27 cellular contexts compared by ENCODE assay signal in genomic region chr17:69150333-69150732, GRCh38. TPM values are rescaled to one million over a fixed set of nuclear protein-coding genes. Genes with fewer than 3 reads are reported as not detected.
"Had no signal": no experiment of that assay in that cellular context is flagged by ENCODE, and none has a peak within 500 bp of the region (broad histone marks: within the 10 kb centered on the region; RNA-seq: fewer than 3 reads in every experiment).

No MANE protein-coding gene starts in this region.

- ATAC-seq: left cardiac atrium; left lobe of liver; lower lobe of right lung; naive thymus-derived CD8-positive, alpha-beta T cell; pancreas; right cardiac atrium; stimulated activated memory B cell treated with anti-CD40 and anti-IgM and Interleukin-4, amounts not matched to agents 10 μg/mL and 1 μg/mL and 100 μg/mL, for 72 hours; stimulated activated naive CD8-positive, alpha-beta T cell treated with anti-CD3 and anti-CD28 coated beads, Interleukin-15, amount 100 ng/mL, for 72 hours had no signal

- H2AFZ ChIP-seq: hepatocyte had no signal

- H3K4me2 ChIP-seq: hepatocyte, smooth muscle cell had no signal

- H3K36me3 ChIP-seq: lower lobe of right lung, prostate gland, transverse colon, upper lobe of left lung, vagina had no signal

- H3K9me3 ChIP-seq: lower lobe of right lung, pancreas, prostate gland, transverse colon, upper lobe of left lung, vagina had no signal

- H3K4me3 ChIP-seq: hepatocyte, lower lobe of right lung, pancreas, prostate gland, smooth muscle cell, transverse colon, upper lobe of left lung, vagina had no signal

- H3K4me1 ChIP-seq: pancreas, prostate gland, transverse colon, upper lobe of left lung had no signal

- FAIRE-seq: keratinocyte, pancreas had no signal

- H3K79me2 ChIP-seq: hepatocyte had no signal

- H3K27me3 ChIP-seq: hepatocyte, pancreas, transverse colon, upper lobe of left lung, vagina had no signal

- DNase-seq: kidney glomerular epithelial cell; left cardiac atrium; lower lobe of right lung; mammary epithelial cell; mesenchymal stem cell; naive thymus-derived CD8-positive, alpha-beta T cell; nucleus accumbens; pancreas; posterior cingulate gyrus; retina; right cardiac atrium; stimulated activated CD4-positive, alpha-beta T cell treated with anti-CD3 and anti-CD28 coated beads, Interleukin-1b, Interleukin-23, amount 100 ng/mL, for 48 hours; stimulated activated CD4-positive, alpha-beta T cell treated with anti-CD3 and anti-CD28 coated beads, Interleukin-2, amount 100 ng/mL, for 48 hours; stimulated activated CD4-positive, alpha-beta T cell treated with anti-CD3 and anti-CD28 coated beads, Interleukin-4, amount 100 ng/mL, for 4 hours; stimulated activated CD8-positive, alpha-beta memory T cell treated with anti-CD3 and anti-CD28 coated beads, Interleukin-4, amount 100 ng/mL, for 48 hours; stimulated activated naive CD4-positive, alpha-beta T cell treated with Interleukin-2 at 50 U/mL for 16 hours; stimulated activated naive CD8-positive, alpha-beta T cell treated with anti-CD3 and anti-CD28 coated beads, Interleukin-15, amount 100 ng/mL, for 72 hours; substantia nigra; transverse colon; upper lobe of left lung had no signal

- H3K27ac ChIP-seq: hepatocyte, lower lobe of right lung, pancreas, prostate gland, transverse colon, upper lobe of left lung, vagina had no signal

RNA-seq across cellular contexts. Expression of gene ABCA6, which starts 8.6 kb away (rescaled TPM):
- total RNA-seq: smooth muscle cell had no signal
- polyA plus RNA-seq: smooth muscle cell had no signal
